ENCODE assay signal across 1 cellular context in the genomic region with DNA sequence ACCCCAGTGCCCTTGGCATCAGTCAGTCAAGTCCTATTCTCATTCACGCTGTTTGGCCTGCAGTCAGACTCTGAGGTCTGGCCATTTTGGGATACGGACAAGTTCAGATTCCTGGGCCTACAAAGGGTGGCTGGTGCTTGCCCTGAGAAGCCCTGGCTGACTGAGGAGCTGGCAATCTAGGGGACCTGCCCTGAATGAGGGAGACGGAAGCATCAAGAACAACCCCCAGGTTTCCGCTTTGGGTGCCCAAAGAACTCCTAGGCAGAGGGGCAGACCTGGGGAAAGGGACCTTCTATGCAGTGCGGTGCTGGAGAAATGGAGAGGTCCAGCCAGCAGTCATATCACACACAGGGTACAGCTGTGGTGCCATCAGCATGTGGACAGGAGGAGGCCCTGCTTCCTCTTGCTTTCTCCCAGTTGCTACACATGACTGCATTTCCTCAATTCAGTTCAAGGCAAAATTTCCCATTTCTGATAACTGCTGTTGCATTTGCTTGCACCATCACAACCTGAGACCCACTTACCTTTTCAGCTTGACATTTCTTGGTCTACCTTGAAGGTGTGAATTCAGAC.
TF ChIP-seq lines count a peak whose summit lies in the region.

No MANE protein-coding gene starts in this region.

TF ChIP-seq in HepG2, 621 proteins besides CTCF, POLR2A, EP300 and RAD21 (continued from another document):
- TF ChIP-seq ZBTB20 (CRISPR knock-in tag; IDR thresholded peaks at IDR 0.05; ENCODE audit: borderline replicate concordance, low read depth) (no peak), ZSCAN25 (CRISPR knock-in tag; IDR thresholded peaks at IDR 0.05) (no peak), TBX2 (CRISPR knock-in tag; IDR thresholded peaks at IDR 0.05; ENCODE audit: borderline replicate concordance) (no peak), ZNF883 (CRISPR knock-in tag; IDR thresholded peaks at IDR 0.05; ENCODE audit: not compliant biosample characterization) (no peak), ZNF674 (CRISPR knock-in tag; IDR thresholded peaks at IDR 0.05; ENCODE audit: low read depth) (no peak), KDM5B (CRISPR knock-in tag; IDR thresholded peaks at IDR 0.05; ENCODE audit: borderline replicate concordance) (no peak), MED13 (CRISPR knock-in tag; IDR thresholded peaks at IDR 0.05) (no peak)
- TF ChIP-seq, protein P1, sequence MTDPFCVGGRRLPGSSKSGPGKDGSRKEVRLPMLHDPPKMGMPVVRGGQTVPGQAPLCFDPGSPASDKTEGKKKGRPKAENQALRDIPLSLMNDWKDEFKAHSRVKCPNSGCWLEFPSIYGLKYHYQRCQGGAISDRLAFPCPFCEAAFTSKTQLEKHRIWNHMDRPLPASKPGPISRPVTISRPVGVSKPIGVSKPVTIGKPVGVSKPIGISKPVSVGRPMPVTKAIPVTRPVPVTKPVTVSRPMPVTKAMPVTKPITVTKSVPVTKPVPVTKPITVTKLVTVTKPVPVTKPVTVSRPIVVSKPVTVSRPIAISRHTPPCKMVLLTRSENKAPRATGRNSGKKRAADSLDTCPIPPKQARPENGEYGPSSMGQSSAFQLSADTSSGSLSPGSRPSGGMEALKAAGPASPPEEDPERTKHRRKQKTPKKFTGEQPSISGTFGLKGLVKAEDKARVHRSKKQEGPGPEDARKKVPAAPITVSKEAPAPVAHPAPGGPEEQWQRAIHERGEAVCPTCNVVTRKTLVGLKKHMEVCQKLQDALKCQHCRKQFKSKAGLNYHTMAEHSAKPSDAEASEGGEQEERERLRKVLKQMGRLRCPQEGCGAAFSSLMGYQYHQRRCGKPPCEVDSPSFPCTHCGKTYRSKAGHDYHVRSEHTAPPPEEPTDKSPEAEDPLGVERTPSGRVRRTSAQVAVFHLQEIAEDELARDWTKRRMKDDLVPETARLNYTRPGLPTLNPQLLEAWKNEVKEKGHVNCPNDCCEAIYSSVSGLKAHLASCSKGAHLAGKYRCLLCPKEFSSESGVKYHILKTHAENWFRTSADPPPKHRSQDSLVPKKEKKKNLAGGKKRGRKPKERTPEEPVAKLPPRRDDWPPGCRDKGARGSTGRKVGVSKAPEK (CRISPR knock-in tag; IDR thresholded peaks at IDR 0.05; ENCODE audit: borderline replicate concordance) = no peak
- TF ChIP-seq, protein P2, sequence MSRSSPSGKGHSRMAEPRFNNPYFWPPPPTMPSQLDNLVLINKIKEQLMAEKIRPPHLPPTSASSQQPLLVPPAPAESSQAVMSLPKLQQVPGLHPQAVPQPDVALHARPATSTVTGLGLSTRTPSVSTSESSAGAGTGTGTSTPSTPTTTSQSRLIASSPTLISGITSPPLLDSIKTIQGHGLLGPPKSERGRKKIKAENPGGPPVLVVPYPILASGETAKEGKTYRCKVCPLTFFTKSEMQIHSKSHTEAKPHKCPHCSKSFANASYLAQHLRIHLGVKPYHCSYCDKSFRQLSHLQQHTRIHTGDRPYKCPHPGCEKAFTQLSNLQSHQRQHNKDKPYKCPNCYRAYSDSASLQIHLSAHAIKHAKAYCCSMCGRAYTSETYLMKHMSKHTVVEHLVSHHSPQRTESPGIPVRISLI (CRISPR knock-in tag; IDR thresholded peaks at IDR 0.05; ENCODE audit: borderline replicate concordance) = no peak
